ENCODE assay signal across 11 cellular contexts in genomic region chr2:69616755-69617154, GRCh38. TPM values are rescaled to one million over a fixed set of nuclear protein-coding genes. Genes with fewer than 3 reads are reported as not detected.
DNase-seq lines count a peak whose midpoint lies in the region; ATAC-seq, FAIRE-seq and TF ChIP-seq lines count a peak whose summit lies in the region.
"Had no signal": no experiment of that assay in that cellular context is flagged by ENCODE, and none has a peak within 500 bp of the region (broad histone marks: within the 10 kb centered on the region; RNA-seq: fewer than 3 reads in every experiment).

No MANE protein-coding gene starts in this region.

- peak; percentile 30 for FAIRE-seq in GM12892 (lab: Jason Lieb, UNC)

- no peak for TF ChIP-seq CTCF in mucosa of descending colon (IDR thresholded peaks at IDR 0.05)

- H3K9me3 ChIP-seq in mucosa of descending colon = no peaks in the 10 kb centered on the region
- H3K9me3 ChIP-seq: gastrocnemius medialis had no signal

- H3K4me3 ChIP-seq in mucosa of descending colon = no peak overlapping the region
- H3K4me3 ChIP-seq: gastrocnemius medialis had no signal

- peaks cover 24% of the 10 kb centered on the region for H3K4me1 ChIP-seq in mucosa of descending colon (ENCODE audit: low read depth)

- no peak for TF ChIP-seq POLR2A in GM12892 (IDR thresholded peaks at IDR 0.05; ENCODE audit: low read depth, low read length)

- intact Hi-C loops in mucosa of descending colon (cut with DNase I, micrococcal nuclease) (no loop called here), left cardiac atrium (cut with DNase I) (no loop called here)

- ATAC-seq in HG03378 (IDR thresholded peaks at IDR 0.05; ENCODE audit: unreplicated experiment) = peak; percentile 83
- ATAC-seq in mucosa of descending colon = peak; percentile 31
- ATAC-seq in left cardiac atrium = no peak
- ATAC-seq in HG02970 (IDR thresholded peaks at IDR 0.05; ENCODE audit: low FRiP score, unreplicated experiment) = no peak
- ATAC-seq: gastrocnemius medialis, sciatic nerve had no signal

- no peak for DNase-seq in GM12892 (ENCODE audit: insufficient read length)
- DNase-seq in activated CD8-positive, alpha-beta memory T cell treated with anti-CD3 and anti-CD28 coated beads, Interleukin-2, amount 50 U/mL, for 4 hours = peak; percentile 44
- DNase-seq in mucosa of descending colon = no peak
- no peak for DNase-seq in left cardiac atrium
- no peak for DNase-seq in NOMO-1 (lab: John Stamatoyannopoulos, UW; ENCODE audit: unreplicated experiment in 2 of 2)
- DNase-seq in NCI-H1930 (lab: John Stamatoyannopoulos, UW) = no peak
- DNase-seq: gastrocnemius medialis, WERI-Rb-1 had no signal

- no peaks in the 10 kb centered on the region for H3K36me3 ChIP-seq in mucosa of descending colon (ENCODE audit: low read depth)
- H3K36me3 ChIP-seq: gastrocnemius medialis, WERI-Rb-1 had no signal

RNA-seq across cellular contexts. Expression of gene AAK1, which starts 26.8 kb away (rescaled TPM):
- polyA plus RNA-seq in GM12892 (2012; ENCODE audit: missing spikeins) = 8.8 TPM
- 10 to 100 TPM; 62.4 to 68.4 (median 66.2) TPM for total RNA-seq in mucosa of descending colon
- 10 to 100 TPM; 44.0 to 64.7 TPM for total RNA-seq in left cardiac atrium

Comparison
In these comparisons a context has a peak if more than half of its experiments do, and no peak if none do; other contexts are left out.
1. ATAC-seq: peak in HG03378 (single experiment) and mucosa of descending colon (single experiment); none in left cardiac atrium (0 of 2) and HG02970 (single experiment).